Comparison of ENCODE assay signal across 8 cellular contexts in the genomic region with DNA sequence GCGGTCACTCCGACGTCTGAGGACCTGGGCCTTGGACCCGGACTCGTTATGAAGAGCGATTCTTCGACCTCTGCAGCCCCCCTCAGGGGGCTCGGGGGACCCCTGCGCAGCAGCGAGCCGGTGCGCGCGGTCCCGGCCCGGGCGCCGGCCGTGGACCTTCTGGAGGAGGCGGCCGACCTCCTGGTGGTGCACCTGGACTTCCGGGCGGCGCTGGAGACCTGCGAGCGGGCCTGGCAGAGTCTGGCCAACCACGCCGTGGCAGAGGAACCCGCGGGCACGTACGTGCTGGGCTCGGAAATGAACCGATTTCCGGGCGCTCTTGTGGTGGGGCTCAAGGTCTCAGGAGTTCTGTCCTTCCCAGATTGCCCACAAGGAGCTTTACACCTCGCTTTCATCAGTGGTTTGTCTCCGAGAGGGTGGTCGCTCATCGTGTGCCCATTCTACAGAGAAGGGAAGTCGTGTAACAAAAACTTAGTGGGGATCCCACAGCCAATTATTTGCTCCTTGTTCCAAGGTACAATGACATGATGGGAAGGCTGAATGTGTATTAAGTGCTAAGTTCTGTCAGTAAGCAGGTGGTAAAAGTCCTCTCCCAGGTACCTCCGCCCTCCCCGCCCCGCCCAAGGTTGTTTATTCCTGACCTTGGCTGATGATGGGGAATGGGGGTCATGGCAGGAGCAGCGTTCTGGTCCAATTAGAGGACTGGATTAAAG. TPM values are rescaled to one million over a fixed set of nuclear protein-coding genes. Genes with fewer than 3 reads are reported as not detected.
A peak's percentile ranks its signal among the peaks of the same experiment; 100 is the strongest.
DNase-seq lines count a peak whose midpoint lies in the region; ATAC-seq and TF ChIP-seq lines count a peak whose summit lies in the region.

No MANE protein-coding gene starts in this region.

- no peaks in the 10 kb centered on the region for H3K27me3 Mint-ChIP-seq in CD8-positive, alpha-beta memory T cell
- no peaks in the 10 kb centered on the region for H3K27me3 Mint-ChIP-seq in activated T-cell treated with anti-CD3 and anti-CD28 coated beads, Interleukin-2, amount 50 U/mL, for 24 hours

- POLR2A ChIA-PET in CD8-positive, alpha-beta memory T cell (lab: Charles Lee) = interaction anchor here (1.4 to 2.0 kb wide), 3 partner anchors 11 to 71 kb away, joined by 3 to 24 read pairs (median 4); a partner anchor contains a TSS

- H2AFZ ChIP-seq in neuron (ENCODE audit: low read depth, low read length) = peak overlapping the region; percentile 22

- peak; percentile 12 for ATAC-seq in GM21515 (IDR thresholded peaks at IDR 0.05; ENCODE audit: unreplicated experiment)
- no peak for ATAC-seq in GM19328 (IDR thresholded peaks at IDR 0.05; ENCODE audit: unreplicated experiment)

- H3K9me3 ChIP-seq in CD8-positive, alpha-beta memory T cell (ENCODE audit: low read length) = no peaks in the 10 kb centered on the region
- peaks cover 1% of the 10 kb centered on the region for H3K9me3 ChIP-seq in neuron (ENCODE audit: low read length)

- peak overlapping the region; percentile 91 to 99 (median 95) for H3K4me3 Mint-ChIP-seq in CD8-positive, alpha-beta memory T cell
- peak overlapping the region; percentile 96 for H3K4me3 Mint-ChIP-seq in activated T-cell treated with anti-CD3 and anti-CD28 coated beads, Interleukin-2, amount 50 U/mL, for 24 hours

- H3K36me3 ChIP-seq in CD8-positive, alpha-beta memory T cell (ENCODE audit: insufficient read depth, low read length) = peaks cover 14% of the 10 kb centered on the region
- H3K36me3 ChIP-seq in neuron (ENCODE audit: insufficient read depth, low read length) = peaks cover 39% of the 10 kb centered on the region

- H3K36me3 Mint-ChIP-seq in CD8-positive, alpha-beta memory T cell = peaks cover 5 to 50% (median 26%) of the 10 kb centered on the region in 3 donors
- H3K36me3 Mint-ChIP-seq in activated T-cell treated with anti-CD3 and anti-CD28 coated beads, Interleukin-2, amount 50 U/mL, for 24 hours (ENCODE audit: low read depth) = peaks cover 59% of the 10 kb centered on the region

- H3K9me3 Mint-ChIP-seq in CD8-positive, alpha-beta memory T cell = no peaks in the 10 kb centered on the region
- no peaks in the 10 kb centered on the region for H3K9me3 Mint-ChIP-seq in activated T-cell treated with anti-CD3 and anti-CD28 coated beads, Interleukin-2, amount 50 U/mL, for 24 hours

- H3K27ac Mint-ChIP-seq in CD8-positive, alpha-beta memory T cell = peak overlapping the region; percentile 81 to 100 (median 97)
- peak overlapping the region; percentile 99 for H3K27ac Mint-ChIP-seq in activated T-cell treated with anti-CD3 and anti-CD28 coated beads, Interleukin-2, amount 50 U/mL, for 24 hours

- CTCF ChIA-PET in CD8-positive, alpha-beta memory T cell (lab: Charles Lee) = interaction anchor here (0.8 to 7.4 kb wide), 4 partner anchors 73 to 907 kb away, joined by 3 to 115 read pairs (median 4); no protein-coding TSS in a partner anchor

- peak in 4 of 5 donors; percentile 10 to 58 (median 33) for DNase-seq in CD8-positive, alpha-beta memory T cell
- DNase-seq in NAMALWA (ENCODE audit: low spot score) = peak; percentile 60
- peak; percentile 68 for DNase-seq in activated T-cell treated with anti-CD3 and anti-CD28 coated beads, Interleukin-2, amount 50 U/mL, for 24 hours
- no peak for DNase-seq in fibroblast of pulmonary artery (ENCODE audit: low read depth)
- DNase-seq in hippocampal formation (lab: John Stamatoyannopoulos, UW) = no peak

- H3K4me1 ChIP-seq in CD8-positive, alpha-beta memory T cell (ENCODE audit: insufficient read depth, low read length) = peaks cover 37% of the 10 kb centered on the region
- peaks cover 22% of the 10 kb centered on the region for H3K4me1 ChIP-seq in neuron (ENCODE audit: insufficient read depth, low read length)

- H3K27ac ChIP-seq in CD8-positive, alpha-beta memory T cell (ENCODE audit: low read depth, low read length) = peak overlapping the region; percentile 84

- H3K4me1 Mint-ChIP-seq in CD8-positive, alpha-beta memory T cell = peaks cover 57 to 67% (median 67%) of the 10 kb centered on the region in 3 donors
- H3K4me1 Mint-ChIP-seq in activated T-cell treated with anti-CD3 and anti-CD28 coated beads, Interleukin-2, amount 50 U/mL, for 24 hours (ENCODE audit: low read depth) = peaks cover 60% of the 10 kb centered on the region

- no peaks in the 10 kb centered on the region for H3K27me3 ChIP-seq in CD8-positive, alpha-beta memory T cell (ENCODE audit: insufficient read depth, low read length, poor library complexity, severe bottlenecking)
- H3K27me3 ChIP-seq in neuron (ENCODE audit: insufficient read depth, low read length) = no peaks in the 10 kb centered on the region

- peak overlapping the region; percentile 93 for H3K4me3 ChIP-seq in CD8-positive, alpha-beta memory T cell (ENCODE audit: low read length)
- H3K4me3 ChIP-seq in fibroblast of pulmonary artery (replicated peaks; ENCODE audit: low read depth, low read length) (peak overlapping the region; percentile 85), neuron (ENCODE audit: low read length) (peak overlapping the region; percentile 88)

- TF ChIP-seq CTCF in fibroblast of pulmonary artery (IDR thresholded peaks at IDR 0.05; ENCODE audit: low read length, missing control alignments) = no peak

RNA-seq across cellular contexts. Expression of a gene that starts 0.7 kb away (rescaled TPM):
- 10 to 100 TPM; 56.7 to 59.3 TPM for total RNA-seq in CD8-positive, alpha-beta memory T cell
- polyA plus RNA-seq in CD8-positive, alpha-beta memory T cell = 6.0 TPM

RNA-seq across cellular contexts. Expression of a gene that starts 32.1 kb away (rescaled TPM):
- total RNA-seq in CD8-positive, alpha-beta memory T cell = 1 to 10 TPM in 1 of 2 experiments, not detected in 1; 1.2 TPM
- 1.6 TPM for polyA plus RNA-seq in CD8-positive, alpha-beta memory T cell

RNA-seq across cellular contexts. Expression of a gene that starts 54.1 kb away (rescaled TPM):
- 10 to 100 TPM; 51.7 to 51.9 TPM for total RNA-seq in CD8-positive, alpha-beta memory T cell
- polyA plus RNA-seq in CD8-positive, alpha-beta memory T cell = 1.7 TPM

Comparison
In these comparisons a context has a peak if more than half of its experiments do, and no peak if none do; other contexts are left out.
1. DNase-seq: peak in CD8-positive, alpha-beta memory T cell (4 of 5), NAMALWA (single experiment) and activated T-cell treated with anti-CD3 and anti-CD28 coated beads, Interleukin-2, amount 50 U/mL, for 24 hours (single experiment); none in fibroblast of pulmonary artery (single experiment) and hippocampal formation (0 of 2).
2. Peak in every context shown above with its lines, with median percentiles within 50 percentile points of each other: H3K4me3 ChIP-seq.